ENCODE assay signal across 9 cellular contexts in the genomic region with DNA sequence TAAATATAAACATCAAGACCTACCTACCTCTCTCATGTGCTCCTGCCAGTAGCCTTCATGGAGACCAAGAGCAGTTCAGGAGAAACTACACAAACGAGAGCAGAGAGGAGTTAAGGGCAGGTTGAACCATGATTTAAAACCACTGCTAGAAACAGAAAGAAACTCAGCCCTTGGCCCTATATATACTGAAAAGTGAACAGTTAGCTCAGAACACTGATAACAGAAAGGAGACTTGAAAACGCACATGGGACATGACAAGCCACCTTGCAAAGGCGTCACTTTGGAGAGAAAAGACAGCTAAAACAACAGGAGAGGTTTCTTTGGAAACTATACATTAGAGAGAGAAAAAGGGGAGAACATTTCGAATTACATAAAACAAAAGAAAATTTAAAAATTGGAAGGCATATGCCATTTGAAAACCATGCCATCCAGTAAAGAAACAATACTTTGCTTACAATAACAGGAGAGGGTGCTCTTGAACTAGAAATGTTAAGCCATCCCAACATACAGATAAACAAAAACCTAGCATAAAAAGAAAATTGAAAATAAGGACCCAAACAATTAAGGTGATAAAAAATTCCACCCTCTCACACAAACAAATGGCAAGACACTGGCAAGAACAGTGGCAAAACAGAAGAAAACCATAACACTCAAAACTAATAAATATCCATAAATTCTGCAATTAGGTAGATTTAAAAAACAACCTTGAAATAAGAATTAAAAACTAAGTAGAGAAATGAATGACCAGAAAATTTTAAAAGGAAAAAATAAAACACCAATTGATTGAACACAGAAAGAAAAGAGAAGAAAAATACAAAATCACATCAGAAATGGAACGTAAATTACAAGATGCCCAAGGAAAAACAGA.
DNase-seq lines count a peak whose midpoint lies in the region; ATAC-seq and TF ChIP-seq lines count a peak whose summit lies in the region.
"Had no signal": no experiment of that assay in that cellular context is flagged by ENCODE, and none has a peak within 500 bp of the region (broad histone marks: within the 10 kb centered on the region; RNA-seq: fewer than 3 reads in every experiment).

No MANE protein-coding gene starts in this region.

- H3K27ac ChIP-seq in left lung = no peak overlapping the region
- H3K27ac ChIP-seq: ascending aorta had no signal

- intact Hi-C loops in left lung (cut with DNase I) = loop anchor here in 1 of 2 donors (10.0 kb wide), 1 partner anchor 155 kb away; no protein-coding TSS in a partner anchor

- TF ChIP-seq CTCF in left lung (IDR thresholded peaks at IDR 0.05) = no peak

- H3K9me3 ChIP-seq in left lung = peaks cover 0 to 3% of the 10 kb centered on the region in 2 donors

- peak; percentile 62 for ATAC-seq in GM21786 (IDR thresholded peaks at IDR 0.05; ENCODE audit: unreplicated experiment)
- ATAC-seq in HG02571 (IDR thresholded peaks at IDR 0.05; ENCODE audit: unreplicated experiment) = no peak
- ATAC-seq in left lung = no peak

- H3K27me3 ChIP-seq in left lung = no peaks in the 10 kb centered on the region
- H3K27me3 ChIP-seq: ascending aorta had no signal

- H3K4me3 ChIP-seq in left lung = no peak overlapping the region
- H3K4me3 ChIP-seq: ascending aorta had no signal

- DNase-seq in EH (ENCODE audit: low read depth) (peak; percentile 33), LHCN-M2 (ENCODE audit: low read depth) (peak; percentile 14), fibroblast of peridontal ligament (ENCODE audit: extremely low read depth) (peak; percentile 61), NCI-H1092 (lab: John Stamatoyannopoulos, UW) (no peak), germinal center (ENCODE audit: low spot score) (no peak), left lung (no peak)

- no peaks in the 10 kb centered on the region for H3K4me1 ChIP-seq in left lung
- H3K4me1 ChIP-seq: ascending aorta had no signal

- H3K36me3 ChIP-seq in left lung = no peaks in the 10 kb centered on the region
- H3K36me3 ChIP-seq: ascending aorta had no signal

Comparison
In these comparisons a context has a peak if more than half of its experiments do, and no peak if none do; other contexts are left out.
1. DNase-seq: peak in EH (single experiment), LHCN-M2 (single experiment) and fibroblast of peridontal ligament (single experiment); none in NCI-H1092 (single experiment), germinal center (single experiment) and left lung (0 of 2).